ENCODE assay signal across 1 cellular context in genomic region chr2:165305391-165306096, GRCh38.
TF ChIP-seq lines count a peak whose summit lies in the region.

No MANE protein-coding gene starts in this region.

TF ChIP-seq in endothelial cell of umbilical vein, 7 proteins besides CTCF, POLR2A, EP300 and RAD21:
- no peak for TF ChIP-seq MYC (IDR thresholded peaks at IDR 0.05; ENCODE audit: low read depth, low read length)
- no peak for TF ChIP-seq POLR2AphosphoS5 (IDR thresholded peaks at IDR 0.05; ENCODE audit: insufficient read depth, low read depth, low read length)
- TF ChIP-seq MAX (IDR thresholded peaks at IDR 0.05; ENCODE audit: insufficient read depth, insufficient read length) = no peak
- TF ChIP-seq EZH2 (IDR thresholded peaks at IDR 0.05; ENCODE audit: borderline replicate concordance, low read depth, low read length, severe bottlenecking) = no peak
- TF ChIP-seq JUN (IDR thresholded peaks at IDR 0.05; ENCODE audit: borderline replicate concordance, insufficient read depth, insufficient read length, low read depth) = no peak
- TF ChIP-seq FOS (IDR thresholded peaks at IDR 0.05; ENCODE audit: borderline replicate concordance, insufficient read depth, low read length) = no peak
- TF ChIP-seq GATA2 (IDR thresholded peaks at IDR 0.05; ENCODE audit: insufficient read depth, insufficient read length, low read depth, low read length) = no peak
